Comparison of ENCODE assay signal across 26 cellular contexts in the genomic region with DNA sequence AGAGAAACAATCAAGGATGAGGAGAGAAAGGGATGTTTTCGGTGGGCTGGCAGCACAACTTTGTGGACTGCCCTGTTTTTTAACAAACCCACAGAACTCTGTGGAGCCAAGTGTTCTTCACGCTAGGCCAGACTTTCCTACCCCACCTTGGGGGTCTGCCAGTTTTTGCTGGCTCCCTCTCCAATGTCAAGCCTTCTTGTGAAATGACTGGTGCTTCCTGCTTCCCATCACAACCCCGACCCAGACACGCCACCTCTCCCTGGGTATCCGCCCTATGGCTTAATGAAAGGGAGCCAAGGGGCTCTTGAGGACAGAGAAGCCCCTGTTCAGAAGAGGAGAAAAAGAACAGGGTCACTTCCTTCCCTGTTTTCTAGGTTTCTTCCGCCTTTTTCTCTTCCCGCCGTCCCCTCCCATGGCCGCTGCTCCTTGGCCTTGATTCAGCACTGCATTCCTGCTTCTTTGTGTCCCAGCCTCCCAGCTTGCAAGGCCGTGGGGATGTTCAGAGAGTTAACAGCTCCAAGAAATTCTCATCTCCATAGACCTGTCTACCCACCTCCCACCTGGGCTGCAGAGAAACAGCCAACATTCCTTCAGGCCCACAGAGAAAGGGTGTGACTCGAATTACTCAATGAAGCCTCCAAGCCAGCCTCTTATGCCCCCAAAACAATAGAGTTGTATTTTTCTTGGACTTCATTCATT. TPM values are rescaled to one million over a fixed set of nuclear protein-coding genes. Genes with fewer than 3 reads are reported as not detected.
DNase-seq lines count a peak whose midpoint lies in the region; ATAC-seq and FAIRE-seq lines count a peak whose summit lies in the region.
"Had no signal": no experiment of that assay in that cellular context is flagged by ENCODE, and none has a peak within 500 bp of the region (broad histone marks: within the 10 kb centered on the region; RNA-seq: fewer than 3 reads in every experiment).

No MANE protein-coding gene starts in this region.

- H3K27ac ChIP-seq in epithelial cell of prostate: peak overlapping the region; percentile 9
- H3K27ac ChIP-seq: 22Rv1, adrenal gland, Peyer's patch, sigmoid colon, SJCRH30, transverse colon had no signal

- no peak for ATAC-seq in GM19397 (IDR thresholded peaks at IDR 0.05; ENCODE audit: unreplicated experiment)
- ATAC-seq: K562, natural killer cell, T-cell had no signal

- H3K9me3 Mint-ChIP-seq in activated naive CD4-positive, alpha-beta T cell treated with anti-CD3 and anti-CD28 coated beads, Interleukin-2, amount 10 ng/mL, durations not matched to agents 7 days and 5 days: peaks cover 5% of the 10 kb centered on the region
- H3K9me3 Mint-ChIP-seq: activated CD4-positive, alpha-beta memory T cell treated with anti-CD3 and anti-CD28 coated beads, Interleukin-2, amount 10 ng/mL, durations not matched to agents 7 days and 5 days; stimulated activated naive CD8-positive, alpha-beta T cell treated with anti-CD3 and anti-CD28 coated beads, Interleukin-15, Interleukin-2, amounts not matched to agents 100 ng/mL and 50 ng/mL, for 24 hours had no signal

- no peaks in the 10 kb centered on the region for H3K36me3 Mint-ChIP-seq in activated naive CD4-positive, alpha-beta T cell treated with anti-CD3 and anti-CD28 coated beads, Interleukin-2, amount 10 ng/mL, durations not matched to agents 7 days and 5 days
- H3K36me3 Mint-ChIP-seq: natural killer cell, T-cell had no signal

- no peaks in the 10 kb centered on the region for H3K27me3 Mint-ChIP-seq in activated naive CD4-positive, alpha-beta T cell treated with anti-CD3 and anti-CD28 coated beads, Interleukin-2, amount 10 ng/mL, durations not matched to agents 7 days and 5 days
- H3K27me3 Mint-ChIP-seq: activated CD4-positive, alpha-beta memory T cell treated with anti-CD3 and anti-CD28 coated beads, Interleukin-2, amount 10 ng/mL, durations not matched to agents 7 days and 5 days had no signal

- H3K27ac Mint-ChIP-seq in activated naive CD4-positive, alpha-beta T cell treated with anti-CD3 and anti-CD28 coated beads, Interleukin-2, amount 10 ng/mL, durations not matched to agents 7 days and 5 days: peak overlapping the region; percentile 42
- H3K27ac Mint-ChIP-seq: activated CD4-positive, alpha-beta memory T cell treated with anti-CD3 and anti-CD28 coated beads, Interleukin-2, amount 10 ng/mL, durations not matched to agents 7 days and 5 days; natural killer cell; stimulated activated naive CD8-positive, alpha-beta T cell treated with anti-CD3 and anti-CD28 coated beads, Interleukin-15, Interleukin-2, amounts not matched to agents 100 ng/mL and 50 ng/mL, for 24 hours; T-cell had no signal

- H3K4me3 Mint-ChIP-seq in activated naive CD4-positive, alpha-beta T cell treated with anti-CD3 and anti-CD28 coated beads, Interleukin-2, amount 10 ng/mL, durations not matched to agents 7 days and 5 days: no peak overlapping the region
- H3K4me3 Mint-ChIP-seq: activated CD4-positive, alpha-beta memory T cell treated with anti-CD3 and anti-CD28 coated beads, Interleukin-2, amount 10 ng/mL, durations not matched to agents 7 days and 5 days; natural killer cell; stimulated activated naive CD8-positive, alpha-beta T cell treated with anti-CD3 and anti-CD28 coated beads, Interleukin-15, Interleukin-2, amounts not matched to agents 100 ng/mL and 50 ng/mL, for 24 hours; T-cell had no signal

- H3K4me1 Mint-ChIP-seq in activated naive CD4-positive, alpha-beta T cell treated with anti-CD3 and anti-CD28 coated beads, Interleukin-2, amount 10 ng/mL, durations not matched to agents 7 days and 5 days: no peaks in the 10 kb centered on the region
- H3K4me1 Mint-ChIP-seq: activated CD4-positive, alpha-beta memory T cell treated with anti-CD3 and anti-CD28 coated beads, Interleukin-2, amount 10 ng/mL, durations not matched to agents 7 days and 5 days; natural killer cell; T-cell had no signal

- FAIRE-seq in urothelium cell line (lab: Jason Lieb, UNC): peak; percentile 32
- FAIRE-seq: GM18507, K562 had no signal

- CTCF ChIA-PET in activated naive CD4-positive, alpha-beta T cell treated with anti-CD3 and anti-CD28 coated beads, Interleukin-2, amount 10 ng/mL, durations not matched to agents 7 days and 5 days (lab: Charles Lee): no interaction called here

- DNase-seq in activated naive CD4-positive, alpha-beta T cell treated with anti-CD3 and anti-CD28 coated beads, Interleukin-2, amount 10 ng/mL, durations not matched to agents 7 days and 5 days: no peak
- DNase-seq in activated naive CD4-positive, alpha-beta T cell treated with anti-CD3 and anti-CD28 coated beads, Interleukin-2, amount 50 U/mL, for 16 hours: no peak
- no peak for DNase-seq in epithelial cell of prostate (ENCODE audit: low read depth, low spot score)
- DNase-seq in medulla oblongata (ENCODE audit: extremely low spot score): peak; percentile 66
- no peak for DNase-seq in urothelium cell line (ENCODE audit: low spot score)
- DNase-seq in NCI-H524 treated with DMSO at 0.1 percent for 48 hours (lab: John Stamatoyannopoulos, UW): no peak
- DNase-seq in A172 (ENCODE audit: low spot score): no peak
- DNase-seq: activated CD4-positive, alpha-beta memory T cell treated with anti-CD3 and anti-CD28 coated beads, Interleukin-2, amount 10 ng/mL, durations not matched to agents 7 days and 5 days; activated CD4-positive, CD25-positive, alpha-beta regulatory T cell treated with anti-CD3 and anti-CD28 coated beads, Interleukin-2, amount 50 U/mL, for 72 hours; adrenal gland; AML-193; cortex of kidney; glutamatergic neuron; natural killer cell; NCI-H1436 treated with DMSO at 0.1 percent for 48 hours; NCI-H2107; Peyer's patch; sigmoid colon; SJCRH30; T-cell; transverse colon had no signal

RNA-seq across cellular contexts. Expression of a gene that starts 16.5 kb away (rescaled TPM):
- 21.5 and 26.1 TPM in 2 replicates for total RNA-seq in A172 (2014; rRNA removed; shearing (Covaris generic))
- total RNA-seq: activated CD4-positive, alpha-beta memory T cell treated with anti-CD3 and anti-CD28 coated beads, Interleukin-2, amount 10 ng/mL, durations not matched to agents 7 days and 5 days; natural killer cell had no signal
